1 cellular context compared by ENCODE assay signal in the genomic region with DNA sequence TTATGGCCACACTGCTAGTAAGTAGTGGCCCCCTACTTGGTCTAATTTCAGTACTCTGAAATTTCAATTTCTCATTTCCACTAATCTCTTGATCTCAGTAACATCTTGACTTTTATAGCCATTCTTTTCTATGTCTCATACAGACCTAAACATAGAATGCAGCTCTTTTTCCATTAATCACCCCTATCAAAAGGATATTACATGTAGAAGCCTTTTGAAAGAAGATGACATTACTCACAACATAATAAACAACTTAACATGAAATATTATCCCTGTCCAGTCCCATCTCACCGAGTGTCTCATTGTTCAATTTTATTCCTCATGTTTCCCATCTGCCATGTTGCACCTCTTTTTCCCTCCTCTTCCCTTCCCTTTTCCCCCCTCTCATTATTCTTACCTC.
TF ChIP-seq lines count a peak whose summit lies in the region.

No MANE protein-coding gene starts in this region.

TF ChIP-seq in SK-N-SH, 30 proteins besides CTCF, POLR2A, EP300 and RAD21 (continued from another document):
- TF ChIP-seq, protein P1, sequence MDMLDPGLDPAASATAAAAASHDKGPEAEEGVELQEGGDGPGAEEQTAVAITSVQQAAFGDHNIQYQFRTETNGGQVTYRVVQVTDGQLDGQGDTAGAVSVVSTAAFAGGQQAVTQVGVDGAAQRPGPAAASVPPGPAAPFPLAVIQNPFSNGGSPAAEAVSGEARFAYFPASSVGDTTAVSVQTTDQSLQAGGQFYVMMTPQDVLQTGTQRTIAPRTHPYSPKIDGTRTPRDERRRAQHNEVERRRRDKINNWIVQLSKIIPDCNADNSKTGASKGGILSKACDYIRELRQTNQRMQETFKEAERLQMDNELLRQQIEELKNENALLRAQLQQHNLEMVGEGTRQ (IDR thresholded peaks at IDR 0.05; ENCODE audit: borderline replicate concordance, low read depth, low read length) = no peak
- TF ChIP-seq FOXJ3 (CRISPR knock-in tag; IDR thresholded peaks at IDR 0.05) = no peak
- 0 out of 2 replicates have a peak, but pooled peaks have one; percentile 5 for TF ChIP-seq NFIC (IDR thresholded peaks at IDR 0.05; ENCODE audit: borderline replicate concordance)
- TF ChIP-seq, protein P2, sequence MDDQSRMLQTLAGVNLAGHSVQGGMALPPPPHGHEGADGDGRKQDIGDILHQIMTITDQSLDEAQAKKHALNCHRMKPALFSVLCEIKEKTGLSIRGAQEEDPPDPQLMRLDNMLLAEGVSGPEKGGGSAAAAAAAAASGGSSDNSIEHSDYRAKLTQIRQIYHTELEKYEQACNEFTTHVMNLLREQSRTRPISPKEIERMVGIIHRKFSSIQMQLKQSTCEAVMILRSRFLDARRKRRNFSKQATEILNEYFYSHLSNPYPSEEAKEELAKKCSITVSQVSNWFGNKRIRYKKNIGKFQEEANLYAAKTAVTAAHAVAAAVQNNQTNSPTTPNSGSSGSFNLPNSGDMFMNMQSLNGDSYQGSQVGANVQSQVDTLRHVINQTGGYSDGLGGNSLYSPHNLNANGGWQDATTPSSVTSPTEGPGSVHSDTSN (IDR thresholded peaks at IDR 0.05) = peak; percentile 43; the same call in 1 of the 2 replicates
